Comparison of ENCODE assay signal across 8 cellular contexts in genomic region chr4:121800638-121800960, GRCh38. TPM values are rescaled to one million over a fixed set of nuclear protein-coding genes. Genes with fewer than 3 reads are reported as not detected.
DNase-seq lines count a peak whose midpoint lies in the region; ATAC-seq and TF ChIP-seq lines count a peak whose summit lies in the region.

No MANE protein-coding gene starts in this region.

- H3K9me3 Mint-ChIP-seq in endodermal cell = no peaks in the 10 kb centered on the region

- H3K27me3 Mint-ChIP-seq in endodermal cell (ENCODE audit: insufficient read depth) = peaks cover 4% of the 10 kb centered on the region

- H3K4me1 ChIP-seq in HEK293 (ENCODE audit: control insufficient read depth, insufficient read depth, low read length) (no peaks in the 10 kb centered on the region), endodermal cell (ENCODE audit: control insufficient read depth, insufficient read depth, low read length) (no peaks in the 10 kb centered on the region), neuron (ENCODE audit: insufficient read depth, low read length) (peaks cover 27% of the 10 kb centered on the region)

- peak; percentile 43 for ATAC-seq in GM18498 (IDR thresholded peaks at IDR 0.05; ENCODE audit: unreplicated experiment)

- H3K27ac Mint-ChIP-seq in endodermal cell = peak overlapping the region; percentile 98

- CTCF ChIA-PET in HEK293 (lab: Yijun Ruan, JAX) = interaction anchor here (1.0 kb wide), 1 partner anchor 11 kb away, joined by 3 read pairs; no protein-coding TSS in a partner anchor

- WGBS in endodermal cell (ENCODE audit: insufficient coverage in 1 of 2, insufficient read length in 1 of 2), 2 experiments = 73 to 92% methylated on average over 5 to 8 of the region's 8 CpGs

- H3K4me3 ChIP-seq in HEK293 (ENCODE audit: low read depth, low read length) (peak overlapping the region; percentile 98), endodermal cell (ENCODE audit: low read length) (peak overlapping the region; percentile 93), neuron (ENCODE audit: low read length) (peak overlapping the region; percentile 92)

- peaks cover 13 to 35% of the 10 kb centered on the region in 2 experiments for H3K36me3 ChIP-seq in HEK293 (ENCODE audit: control insufficient read depth in 2 of 2, insufficient read depth in 1 of 2, low read length in 2 of 2)
- H3K36me3 ChIP-seq in endodermal cell (ENCODE audit: control insufficient read depth, insufficient read depth, low read length) = peaks cover 31% of the 10 kb centered on the region
- peaks cover 33% of the 10 kb centered on the region for H3K36me3 ChIP-seq in neuron (ENCODE audit: insufficient read depth, low read length)

- H3K4me3 Mint-ChIP-seq in endodermal cell = peak overlapping the region; percentile 86

- peak overlapping the region; percentile 30; the same call in 1 of the 2 replicates for H3K27ac ChIP-seq in HEK293 (ENCODE audit: extremely low read depth, low read depth, low read length)
- peak overlapping the region; percentile 42 for H3K27ac ChIP-seq in endodermal cell (ENCODE audit: low read depth, low read length)

- H3K9me3 ChIP-seq in HEK293 (ENCODE audit: control insufficient read depth, insufficient read depth, low read depth, low read length) = no peaks in the 10 kb centered on the region
- no peaks in the 10 kb centered on the region for H3K9me3 ChIP-seq in endodermal cell (ENCODE audit: control insufficient read depth, low read length)
- no peaks in the 10 kb centered on the region for H3K9me3 ChIP-seq in neuron (ENCODE audit: low read length)

- TF ChIP-seq CTCF in HEK293 (tag by site-specific recombination; IDR thresholded peaks at IDR 0.05) (no peak), endodermal cell (conservative IDR thresholded peaks at IDR 0.05) (no peak)

- DNase-seq in NCI-H2227 treated with DMSO at 0.1 percent for 48 hours (lab: John Stamatoyannopoulos, UW) (peak; percentile 58), endodermal cell (no peak), COLO668 (lab: John Stamatoyannopoulos, UW; ENCODE audit: unreplicated experiment) (no peak), COLO829 (ENCODE audit: low spot score) (no peak), NCI-H82 treated with DMSO at 0.1 percent for 48 hours (lab: John Stamatoyannopoulos, UW; ENCODE audit: unreplicated experiment) (no peak)

- H3K9ac ChIP-seq in endodermal cell (ENCODE audit: extremely low read depth, low read length, poor library complexity, severe bottlenecking) = peak overlapping the region; percentile 89

- POLR2A ChIA-PET in HEK293 (lab: Yijun Ruan, JAX) = interaction anchor here (1.0 kb wide), 1 partner anchor 11 kb away, joined by 3 read pairs; no protein-coding TSS in a partner anchor

- peaks cover 8% of the 10 kb centered on the region for H3K4me1 Mint-ChIP-seq in endodermal cell

- H3K36me3 Mint-ChIP-seq in endodermal cell (ENCODE audit: low read depth) = peaks cover 23% of the 10 kb centered on the region

- H2AFZ ChIP-seq in neuron (ENCODE audit: low read depth, low read length) = peak overlapping the region; percentile 98

- H3K27me3 ChIP-seq in endodermal cell (ENCODE audit: control insufficient read depth, insufficient read depth, low read length, poor library complexity, severe bottlenecking) (no peaks in the 10 kb centered on the region), neuron (ENCODE audit: insufficient read depth, low read length) (no peaks in the 10 kb centered on the region)

TF ChIP-seq in HEK293, 187 proteins besides CTCF, POLR2A, EP300 and RAD21:
- no peak for TF ChIP-seq ZNF354C (tag by site-specific recombination; IDR thresholded peaks at IDR 0.05; ENCODE audit: borderline replicate concordance, low read depth)
- TF ChIP-seq HOXA7 (CRISPR knock-in tag; IDR thresholded peaks at IDR 0.05; ENCODE audit: borderline replicate concordance) = no peak
- 0 out of 2 replicates have a peak, but pooled peaks have one; percentile 5 for TF ChIP-seq PRDM4 (tag by site-specific recombination; IDR thresholded peaks at IDR 0.05)

RNA-seq across cellular contexts. Expression of gene EXOSC9, which starts 0.5 kb away (rescaled TPM):
- 10 to 100 TPM; 47.9 to 69.0 TPM for total RNA-seq in endodermal cell
- polyA plus RNA-seq in endodermal cell (2013, experiment 1 of 2) = 62.5 TPM
- 58.0 TPM for polyA plus RNA-seq in endodermal cell (2013, experiment 2 of 2)

RNA-seq across cellular contexts. Expression of gene CCNA2, which starts 23.1 kb away (rescaled TPM):
- 10 to 100 TPM; 62.8 to 82.2 TPM for total RNA-seq in endodermal cell
- 98.1 TPM for polyA plus RNA-seq in endodermal cell (2013, experiment 1 of 2)
- 103 TPM for polyA plus RNA-seq in endodermal cell (2013, experiment 2 of 2)

RNA-seq across cellular contexts. Expression of gene SMIM43, which starts 35.6 kb away (rescaled TPM):
- total RNA-seq in endodermal cell = not detected
- 0.39 TPM for polyA plus RNA-seq in endodermal cell (2013, experiment 1 of 2)
- polyA plus RNA-seq in endodermal cell (2013, experiment 2 of 2) = not detected
